27 cellular contexts compared by ENCODE assay signal in the genomic region with DNA sequence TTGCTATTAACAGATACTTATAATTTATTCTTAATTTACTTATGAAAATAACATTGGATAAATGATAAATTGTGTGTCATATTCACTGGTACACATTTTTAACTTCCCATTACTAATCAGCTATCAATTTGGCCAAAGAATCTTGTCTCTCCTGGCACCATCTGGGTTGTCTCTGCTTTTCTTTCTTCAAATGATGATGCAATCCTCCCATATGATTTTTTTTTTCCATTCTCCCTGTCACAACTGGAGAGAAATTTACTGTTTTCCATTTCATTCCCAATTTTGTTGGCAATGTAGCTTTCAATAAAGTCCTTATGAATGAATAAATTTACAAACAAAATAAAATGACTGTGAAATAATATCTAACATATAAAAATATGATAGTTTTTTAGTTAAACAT.
"Had no signal": no experiment of that assay in that cellular context is flagged by ENCODE, and none has a peak within 500 bp of the region (broad histone marks: within the 10 kb centered on the region; RNA-seq: fewer than 3 reads in every experiment).

No MANE protein-coding gene starts in this region.

- H3K4me3 ChIP-seq: left ventricle myocardium inferior, lung, pancreas, prostate gland, sigmoid colon, spleen, suprapubic skin, thoracic aorta, tibial artery, upper lobe of right lung had no signal

- H3K27ac ChIP-seq: left ventricle myocardium inferior, pancreas, prostate gland, sigmoid colon, spleen, suprapubic skin, thoracic aorta, tibial artery, upper lobe of right lung had no signal

- H3K4me1 Mint-ChIP-seq: mesothelial cell of epicardium; naive B cell; neural crest cell; stimulated activated effector memory CD8-positive, alpha-beta T cell treated with anti-CD3 and anti-CD28 coated beads, Interleukin-12 subunit alpha, Interleukin-12 subunit beta, amount 100 ng/mL, for 72 hours had no signal

- H3K9me3 Mint-ChIP-seq: mesothelial cell of epicardium, nephron, neural crest cell had no signal

- FAIRE-seq: pancreas, small intestine, urothelium cell line had no signal

- DNase-seq: islet precursor cell; left ventricle myocardium inferior; mesendoderm; naive B cell; nucleus accumbens; pancreas; posterior cingulate gyrus; retina; right cardiac atrium; sigmoid colon; small intestine; spleen; stimulated activated CD4-positive, alpha-beta T cell treated with anti-CD3 and anti-CD28 coated beads, Interleukin-4, amount 100 ng/mL, for 24 hours; stimulated activated naive CD4-positive, alpha-beta T cell; tibial artery; trophoblast cell; upper lobe of right lung had no signal

- H3K27me3 Mint-ChIP-seq: naive B cell; stimulated activated naive CD8-positive, alpha-beta T cell treated with anti-CD3 and anti-CD28 coated beads, Interleukin-15, Interleukin-2, amounts not matched to agents 100 ng/mL and 50 ng/mL, for 24 hours had no signal

- H3K27me3 ChIP-seq: pancreas, sigmoid colon, spleen, suprapubic skin, tibial artery, upper lobe of right lung had no signal

- H3K36me3 Mint-ChIP-seq: mesothelial cell of epicardium; naive B cell; stimulated activated effector memory CD8-positive, alpha-beta T cell treated with anti-CD3 and anti-CD28 coated beads, Interleukin-12 subunit alpha, Interleukin-12 subunit beta, amount 100 ng/mL, for 72 hours had no signal

- ATAC-seq: pancreas; right cardiac atrium; stimulated activated effector memory CD8-positive, alpha-beta T cell treated with anti-CD3 and anti-CD28 coated beads, Interleukin-12 subunit alpha, Interleukin-12 subunit beta, amount 100 ng/mL, for 72 hours; upper lobe of right lung had no signal

- H3K4me1 ChIP-seq: left ventricle myocardium inferior, pancreas, prostate gland, spleen, suprapubic skin, tibial artery, upper lobe of right lung had no signal

- H3K27ac Mint-ChIP-seq: mesothelial cell of epicardium; naive B cell; nephron; stimulated activated effector memory CD8-positive, alpha-beta T cell treated with anti-CD3 and anti-CD28 coated beads, Interleukin-12 subunit alpha, Interleukin-12 subunit beta, amount 100 ng/mL, for 72 hours; stimulated activated naive CD8-positive, alpha-beta T cell treated with anti-CD3 and anti-CD28 coated beads, Interleukin-15, Interleukin-2, amounts not matched to agents 100 ng/mL and 50 ng/mL, for 24 hours had no signal

- H3K36me3 ChIP-seq: left ventricle myocardium inferior, pancreas, prostate gland, sigmoid colon, spleen, suprapubic skin, thoracic aorta, tibial artery, upper lobe of right lung had no signal

- H3K4me3 Mint-ChIP-seq: mesothelial cell of epicardium; naive B cell; nephron; neural crest cell; stimulated activated effector memory CD8-positive, alpha-beta T cell treated with anti-CD3 and anti-CD28 coated beads, Interleukin-12 subunit alpha, Interleukin-12 subunit beta, amount 100 ng/mL, for 72 hours; stimulated activated naive CD8-positive, alpha-beta T cell treated with anti-CD3 and anti-CD28 coated beads, Interleukin-15, Interleukin-2, amounts not matched to agents 100 ng/mL and 50 ng/mL, for 24 hours had no signal

- H3K9me3 ChIP-seq: pancreas, prostate gland, thoracic aorta, tibial artery, upper lobe of right lung had no signal
